In the genomic region with DNA sequence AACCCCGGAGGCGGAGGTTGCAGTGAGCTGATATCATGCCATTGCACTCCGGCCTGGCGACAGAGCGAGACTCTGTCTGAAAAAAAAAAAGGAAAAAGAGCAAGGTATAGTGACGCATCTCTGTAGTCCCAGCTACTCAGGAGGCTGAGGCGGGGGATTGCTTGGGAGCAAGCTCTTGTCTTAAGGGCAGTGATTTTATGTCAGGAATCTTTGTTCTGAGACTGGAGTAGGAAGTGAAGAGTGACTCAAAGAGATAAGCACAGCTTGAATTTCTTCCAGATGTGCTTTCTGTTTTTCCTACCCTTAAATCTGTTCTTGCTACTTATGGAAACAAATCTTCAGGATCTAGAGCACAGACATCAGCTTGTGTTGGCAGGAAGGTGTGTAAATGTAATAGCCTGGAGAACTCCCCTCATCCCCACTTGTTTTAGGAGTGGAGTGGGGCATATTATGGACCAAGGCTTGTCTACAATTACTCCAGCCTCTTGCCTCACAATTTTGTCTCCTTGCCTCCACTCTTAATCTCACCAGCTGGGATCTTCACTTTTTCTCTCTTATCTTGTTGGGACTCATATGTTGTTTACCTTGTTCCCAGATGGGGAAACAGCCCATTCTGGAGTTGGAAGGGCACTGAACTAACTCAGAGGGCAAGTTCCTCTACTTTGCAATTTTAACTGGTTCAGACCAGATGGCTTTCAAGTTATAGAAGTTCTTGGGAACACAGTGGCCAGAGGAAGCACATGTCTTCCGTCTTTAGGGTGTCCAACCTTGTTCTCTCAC, we compare ENCODE assay signal across 1 cellular context.
A peak's percentile ranks its signal among the peaks of the same experiment; 100 is the strongest.
TF ChIP-seq lines count a peak whose summit lies in the region.

No MANE protein-coding gene starts in this region.

TF ChIP-seq in endothelial cell of umbilical vein, 7 proteins besides CTCF, POLR2A, EP300 and RAD21:
- TF ChIP-seq FOS (IDR thresholded peaks at IDR 0.05; ENCODE audit: borderline replicate concordance, insufficient read depth, low read length) = peak; percentile 8
- TF ChIP-seq GATA2 (IDR thresholded peaks at IDR 0.05; ENCODE audit: insufficient read depth, insufficient read length, low read depth, low read length) = peak; percentile 43
- TF ChIP-seq, protein P1, sequence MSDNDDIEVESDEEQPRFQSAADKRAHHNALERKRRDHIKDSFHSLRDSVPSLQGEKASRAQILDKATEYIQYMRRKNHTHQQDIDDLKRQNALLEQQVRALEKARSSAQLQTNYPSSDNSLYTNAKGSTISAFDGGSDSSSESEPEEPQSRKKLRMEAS (IDR thresholded peaks at IDR 0.05; ENCODE audit: insufficient read depth, insufficient read length) = no peak
